Comparison of ENCODE assay signal across 1 cellular context in genomic region chrX:72609313-72609712, GRCh38.
TF ChIP-seq lines count a peak whose summit lies in the region.

No MANE protein-coding gene starts in this region.

TF ChIP-seq in K562, 482 proteins besides CTCF, POLR2A, EP300 and RAD21 (continued from another document):
- no peak for TF ChIP-seq ZBTB2 (IDR thresholded peaks at IDR 0.05)
- TF ChIP-seq NR4A1 (CRISPR knock-in tag; IDR thresholded peaks at IDR 0.05): no peak
- no peak for TF ChIP-seq NR4A1 (tag; IDR thresholded peaks at IDR 0.05)
- TF ChIP-seq SETDB1 (IDR thresholded peaks at IDR 0.05; ENCODE audit: low read length): no peak
- no peak for TF ChIP-seq TAF9B (IDR thresholded peaks at IDR 0.05; ENCODE audit: partially characterized antibody)
- TF ChIP-seq SNRNP70 (optimal IDR thresholded peaks at IDR 0.05; ENCODE audit: low read depth, low read length): no peak
- TF ChIP-seq PML (IDR thresholded peaks at IDR 0.05; ENCODE audit: low read length): no peak
